24 cellular contexts compared by ENCODE assay signal in the genomic region with DNA sequence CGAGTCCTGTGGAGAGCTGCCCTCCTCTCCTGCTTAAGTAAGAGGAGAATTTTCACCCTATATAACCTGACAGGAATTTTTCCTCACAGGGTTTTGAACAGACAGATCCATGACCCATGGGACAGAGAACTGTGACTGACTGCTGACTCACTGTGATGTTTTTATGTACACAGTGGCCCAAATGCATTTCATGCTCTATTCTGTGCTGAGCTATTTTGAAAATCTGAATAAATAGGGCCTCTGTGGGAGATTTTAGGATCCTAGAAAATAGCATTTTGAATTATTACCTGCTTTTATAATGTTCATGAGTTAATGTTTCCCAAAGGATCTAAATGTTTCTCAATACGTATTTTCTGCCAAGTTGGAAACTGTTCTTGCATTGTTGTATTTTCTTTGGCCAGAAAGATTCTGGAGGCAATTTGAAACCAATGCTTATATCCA.
A peak's percentile ranks its signal among the peaks of the same experiment; 100 is the strongest.
DNase-seq lines count a peak whose midpoint lies in the region; ATAC-seq and TF ChIP-seq lines count a peak whose summit lies in the region.
"Had no signal": no experiment of that assay in that cellular context is flagged by ENCODE, and none has a peak within 500 bp of the region (broad histone marks: within the 10 kb centered on the region; RNA-seq: fewer than 3 reads in every experiment).

No MANE protein-coding gene starts in this region.

- peak; percentile 70 for ATAC-seq in sciatic nerve
- ATAC-seq in GM19467 (IDR thresholded peaks at IDR 0.05; ENCODE audit: unreplicated experiment): no peak
- ATAC-seq: GM23338 had no signal

- H3K27me3 ChIP-seq in ascending aorta: no peaks in the 10 kb centered on the region
- H3K27me3 ChIP-seq in A673 (replicated peaks; ENCODE audit: insufficient read depth, low read depth, low read length, poor library complexity): no peaks in the 10 kb centered on the region
- H3K27me3 ChIP-seq: Peyer's patch had no signal

- peak overlapping the region; percentile 1 to 76 for H3K27ac ChIP-seq in ascending aorta
- H3K27ac ChIP-seq in caudate nucleus (ENCODE audit: low read depth, low read length): no peak overlapping the region
- no peak overlapping the region for H3K27ac ChIP-seq in A673 (ENCODE audit: low read depth, low read length, poor library complexity, severe bottlenecking)
- H3K27ac ChIP-seq: Peyer's patch, skin epidermis, VCaP had no signal

- H3K36me3 ChIP-seq in ascending aorta (no peaks in the 10 kb centered on the region), A673 (ENCODE audit: insufficient read depth, low read length, poor library complexity, severe bottlenecking) (no peaks in the 10 kb centered on the region)
- H3K36me3 ChIP-seq: Peyer's patch had no signal

- TF ChIP-seq CTCF in ascending aorta (IDR thresholded peaks at IDR 0.05) (no peak), foreskin fibroblast (IDR thresholded peaks at IDR 0.05; ENCODE audit: low read depth, low read length) (no peak), A673 (conservative IDR thresholded peaks at IDR 0.05; ENCODE audit: low read depth, low read length) (no peak)

- BruUV-seq in A673 (replicated peaks; lab: Mats Ljungman, UMichigan): no TSS peak

- CTCF ChIA-PET in A673 (lab: Charles Lee): no interaction called here

- no peak overlapping the region for H3K4me3 ChIP-seq in ascending aorta
- H3K4me3 ChIP-seq in foreskin fibroblast (ENCODE audit: low read depth in 1 of 2, low read length in 2 of 2): no peak overlapping the region
- no peak overlapping the region for H3K4me3 ChIP-seq in A673 (ENCODE audit: low read depth, low read length, poor library complexity, severe bottlenecking)
- H3K4me3 ChIP-seq: GM23338, Peyer's patch, skin epidermis had no signal

- intact Hi-C loops in ascending aorta (cut with DNase I): loop anchor here (10.0 kb wide), 1 partner anchor 951 kb away; no protein-coding TSS in a partner anchor
- intact Hi-C loops in sciatic nerve (cut with DNase I): no loop called here
- intact Hi-C loops in A673 (cut with micrococcal nuclease; ENCODE audit: unreplicated experiment): no loop called here

- H3K9me3 ChIP-seq in ascending aorta (no peaks in the 10 kb centered on the region), A673 (ENCODE audit: low read depth, low read length, poor library complexity, severe bottlenecking) (peaks cover 41% of the 10 kb centered on the region)
- H3K9me3 ChIP-seq: Peyer's patch had no signal

- POLR2A ChIA-PET in A673 (lab: Charles Lee; ENCODE audit: low non-redundant PET): no interaction called here

- DNase-seq in HCEC 1CT (peak; percentile 62), ascending aorta (ENCODE audit: low spot score in 2 of 2) (peak in 1 of 2 donors; percentile 64), foreskin fibroblast (peak; percentile 24 to 45), sciatic nerve (ENCODE audit: low spot score) (no peak), caudate nucleus (lab: John Stamatoyannopoulos, UW) (no peak), GM19240 (ENCODE audit: insufficient read length, low spot score) (no peak), A673 (ENCODE audit: low spot score) (no peak)
- DNase-seq: activated CD4-positive, alpha-beta memory T cell treated with anti-CD3 and anti-CD28 coated beads for 36 hours; activated naive CD4-positive, alpha-beta T cell treated with anti-CD3 and anti-CD28 coated beads for 36 hours; activated T-cell treated with anti-CD3 and anti-CD28 coated beads, Interleukin-2, amount 50 U/mL, for 1 hour; Calu3; foreskin melanocyte; Kasumi-1; left cardiac atrium; NCI-H1436; Peyer's patch; stimulated activated CD4-positive, alpha-beta T cell treated with anti-CD3 and anti-CD28 coated beads, Interleukin-4, amount 100 ng/mL, for 4 hours; stimulated activated CD8-positive, alpha-beta memory T cell treated with anti-CD3 and anti-CD28 coated beads, Interleukin-4, amount 100 ng/mL, for 48 hours; substantia nigra; SW 1271 had no signal

- H3K4me1 ChIP-seq in ascending aorta (peaks cover 0 to 12% of the 10 kb centered on the region in 2 donors), A673 (ENCODE audit: insufficient read depth, low read length, poor library complexity, severe bottlenecking) (no peaks in the 10 kb centered on the region)
- H3K4me1 ChIP-seq: Peyer's patch had no signal

Comparison
In these comparisons a context has a peak if more than half of its experiments do, and no peak if none do; other contexts are left out.
1. DNase-seq: peak in HCEC 1CT (single experiment) and foreskin fibroblast (2 of 2); none in sciatic nerve (single experiment), caudate nucleus (0 of 61), GM19240 (single experiment) and A673 (single experiment).
2. H3K27ac ChIP-seq: peak in ascending aorta (2 of 2); none in caudate nucleus (single experiment) and A673 (single experiment).